In the genomic region with DNA sequence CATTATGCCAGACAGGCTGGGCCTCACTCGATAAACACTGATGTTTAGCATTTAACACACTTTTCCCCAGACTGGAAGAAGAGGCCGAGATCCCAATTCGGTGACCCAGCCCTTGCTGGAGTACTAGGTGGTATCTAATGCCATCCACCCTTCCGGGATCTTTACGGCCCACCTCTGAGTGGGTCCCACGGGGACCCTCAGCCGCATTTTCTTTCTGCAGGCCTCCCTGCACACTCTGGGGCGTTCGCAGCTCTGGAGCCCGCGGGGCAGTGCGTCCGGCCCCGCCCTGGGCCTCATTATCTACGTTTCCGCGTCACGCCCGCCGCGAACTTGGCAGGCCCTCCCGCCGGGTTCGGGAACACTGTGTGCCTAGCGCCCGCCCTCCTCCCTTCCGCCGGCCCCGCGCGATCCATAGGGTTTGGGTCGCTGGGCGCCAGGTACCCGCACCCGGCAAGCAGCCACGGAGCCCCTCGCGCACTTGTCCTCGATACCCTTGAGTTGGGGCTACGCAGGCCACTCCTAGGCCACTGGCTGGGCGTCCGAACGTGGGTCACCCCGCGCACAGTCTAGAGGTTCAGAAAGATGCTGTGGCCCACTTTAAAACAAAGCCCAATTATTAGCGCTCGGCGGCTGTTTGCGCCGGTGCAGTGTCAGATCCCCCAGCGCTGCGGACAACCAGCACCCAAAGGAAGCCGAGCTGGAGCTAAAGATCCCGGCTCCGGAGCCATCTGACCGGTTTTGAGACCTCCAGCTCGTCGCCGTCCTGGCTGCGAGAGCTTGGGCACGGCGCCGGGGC, we compare ENCODE assay signal across 8 cellular contexts. TPM values are rescaled to one million over a fixed set of nuclear protein-coding genes. Genes with fewer than 3 reads are reported as not detected.
DNase-seq lines count a peak whose midpoint lies in the region; ATAC-seq lines count a peak whose summit lies in the region.

No MANE protein-coding gene starts in this region.

- DNase-seq in NCI-H1105 treated with DMSO at 0.1 percent for 48 hours (lab: John Stamatoyannopoulos, UW) (peak; percentile 49), lung microvascular endothelial cell (ENCODE audit: low read depth in 2 of 2) (peak; percentile 79 to 85), Kasumi-1 (lab: John Stamatoyannopoulos, UW) (no peak)
- DNase-seq in activated CD4-positive, alpha-beta T cell treated with anti-CD3 and anti-CD28 coated beads, Interleukin-2, amount 50 U/mL, for 48 hours: peak; percentile 73 to 82
- peak; percentile 35 for DNase-seq in effector CD4-positive, alpha-beta T cell
- peak; percentile 56 to 66 for DNase-seq in stimulated activated CD4-positive, alpha-beta T cell treated with anti-CD3 and anti-CD28 coated beads, Interleukin-4, amount 100 ng/mL, for 4 hours

- no peaks in the 10 kb centered on the region for H3K9me3 ChIP-seq in BLaER1

- no peak overlapping the region for H3K9ac ChIP-seq in BLaER1

- H4K20me1 ChIP-seq in BLaER1: peaks cover 34% of the 10 kb centered on the region; the same call in 1 of the 2 replicates

- H3K4me2 ChIP-seq in BLaER1: peak overlapping the region; percentile 83

- peak overlapping the region; percentile 65 for H3K4me3 ChIP-seq in BLaER1

- H3K27ac ChIP-seq in BLaER1: no peak overlapping the region

- no peaks in the 10 kb centered on the region for H3K36me3 ChIP-seq in BLaER1

- peaks cover 11% of the 10 kb centered on the region for H3K4me1 ChIP-seq in BLaER1

- H3K27me3 ChIP-seq in BLaER1: peaks cover 71% of the 10 kb centered on the region

- ATAC-seq in GM21576 (IDR thresholded peaks at IDR 0.05; ENCODE audit: unreplicated experiment): no peak

RNA-seq across cellular contexts. Expression of a gene that starts 0.9 kb away (rescaled TPM):
- 13.5 and 13.7 TPM in 2 replicates for total RNA-seq in lung microvascular endothelial cell

RNA-seq across cellular contexts. Expression of a gene that starts 18.8 kb away (rescaled TPM):
- total RNA-seq in lung microvascular endothelial cell: 12.6 and 16.5 TPM in 2 replicates

Comparison
In these comparisons a context has a peak if more than half of its experiments do, and no peak if none do; other contexts are left out.
1. DNase-seq: peak in NCI-H1105 treated with DMSO at 0.1 percent for 48 hours (single experiment), activated CD4-positive, alpha-beta T cell treated with anti-CD3 and anti-CD28 coated beads, Interleukin-2, amount 50 U/mL, for 48 hours (2 of 2), effector CD4-positive, alpha-beta T cell (single experiment), lung microvascular endothelial cell (2 of 2) and stimulated activated CD4-positive, alpha-beta T cell treated with anti-CD3 and anti-CD28 coated beads, Interleukin-4, amount 100 ng/mL, for 4 hours (2 of 2); none in Kasumi-1 (0 of 2).